In the genomic region with DNA sequence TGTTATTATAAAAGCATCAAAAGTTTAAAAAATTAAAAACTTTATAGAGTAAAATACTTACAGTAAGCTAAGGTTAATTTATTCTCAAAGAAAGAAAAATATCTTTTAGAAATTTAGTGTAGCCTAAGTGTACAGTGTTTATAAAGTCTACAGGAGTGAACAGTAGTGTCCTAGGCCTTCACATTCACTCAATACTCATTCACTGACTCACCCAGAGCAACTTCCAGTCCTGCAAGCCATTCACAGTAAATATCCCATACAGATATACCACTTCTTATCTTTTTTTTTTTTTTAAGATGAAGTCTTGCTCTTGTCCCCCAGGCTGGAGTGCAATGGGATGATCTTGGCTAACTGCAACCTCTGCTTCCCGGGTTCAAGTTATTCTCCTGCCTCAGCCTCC, we compare ENCODE assay signal across 21 cellular contexts.
DNase-seq lines count a peak whose midpoint lies in the region; ATAC-seq and TF ChIP-seq lines count a peak whose summit lies in the region.
"Had no signal": no experiment of that assay in that cellular context is flagged by ENCODE, and none has a peak within 500 bp of the region (broad histone marks: within the 10 kb centered on the region; RNA-seq: fewer than 3 reads in every experiment).

No MANE protein-coding gene starts in this region.

- intact Hi-C loops in prostate gland (cut with DNase I), result no loop called here

- H3K4me1 ChIP-seq in ACC112 (ENCODE audit: control insufficient read depth, insufficient read depth, low read length, unreplicated experiment), result peaks cover 42% of the 10 kb centered on the region
- peaks cover 5% of the 10 kb centered on the region for H3K4me1 ChIP-seq in SJCRH30
- H3K4me1 ChIP-seq in prostate gland (replicated peaks), result no peaks in the 10 kb centered on the region
- no peaks in the 10 kb centered on the region for H3K4me1 ChIP-seq in effector memory CD4-positive, alpha-beta T cell (ENCODE audit: control insufficient read depth, insufficient read depth, low read length, poor library complexity, severe bottlenecking)
- H3K4me1 ChIP-seq: vagina had no signal

- no peaks in the 10 kb centered on the region for H3K79me2 ChIP-seq in ACC112 (ENCODE audit: control insufficient read depth, insufficient read depth, low read length, unreplicated experiment)

- ATAC-seq in GM18520 (IDR thresholded peaks at IDR 0.05; ENCODE audit: unreplicated experiment), result no peak
- ATAC-seq: left lobe of liver, sciatic nerve had no signal

- no peak for TF ChIP-seq POLR2A in prostate gland (IDR thresholded peaks at IDR 0.05)

- WGBS in prostate gland, result 95% methylated on average over 1 of the region's 1 CpG

- H3K36me3 ChIP-seq in ACC112 (ENCODE audit: insufficient read depth, low read length) (peaks cover 4% of the 10 kb centered on the region; the same call in 1 of the 2 replicates), SJCRH30 (no peaks in the 10 kb centered on the region; the same call in 1 of the 2 replicates), prostate gland (no peaks in the 10 kb centered on the region)
- no peaks in the 10 kb centered on the region for H3K36me3 ChIP-seq in effector memory CD4-positive, alpha-beta T cell (ENCODE audit: control insufficient read depth, insufficient read depth, low read length)
- H3K36me3 ChIP-seq: vagina had no signal

- H3K27me3 ChIP-seq in ACC112 (ENCODE audit: insufficient read depth, low read length), result no peaks in the 10 kb centered on the region
- H3K27me3 ChIP-seq in SJCRH30, result no peaks in the 10 kb centered on the region
- no peaks in the 10 kb centered on the region for H3K27me3 ChIP-seq in prostate gland (replicated peaks; ENCODE audit: insufficient read depth)
- no peaks in the 10 kb centered on the region for H3K27me3 ChIP-seq in effector memory CD4-positive, alpha-beta T cell (replicated peaks; ENCODE audit: control insufficient read depth, insufficient read depth, low read length, poor library complexity, severe bottlenecking)
- H3K27me3 ChIP-seq: vagina had no signal

- H3K9me3 ChIP-seq in SJCRH30 (replicated peaks) (no peaks in the 10 kb centered on the region; the same call in none of the 2 replicates), prostate gland (no peaks in the 10 kb centered on the region)
- H3K9me3 ChIP-seq in effector memory CD4-positive, alpha-beta T cell (ENCODE audit: control insufficient read depth, low read length), result no peaks in the 10 kb centered on the region
- H3K9me3 ChIP-seq: vagina had no signal

- TF ChIP-seq CTCF in astrocyte of the spinal cord (IDR thresholded peaks at IDR 0.05; ENCODE audit: low read depth, low read length) (no peak), foreskin fibroblast (IDR thresholded peaks at IDR 0.05; ENCODE audit: low read depth, low read length) (no peak), prostate gland (IDR thresholded peaks at IDR 0.05) (no peak)

- H3K4me3 ChIP-seq in ACC112 (ENCODE audit: low read depth, low read length), result no peak overlapping the region
- H3K4me3 ChIP-seq in astrocyte of the spinal cord (ENCODE audit: low read depth, low read length), result no peak overlapping the region
- no peak overlapping the region for H3K4me3 ChIP-seq in foreskin fibroblast (ENCODE audit: low read depth in 1 of 2, low read length in 2 of 2)
- H3K4me3 ChIP-seq in SJCRH30, result no peak overlapping the region
- no peak overlapping the region for H3K4me3 ChIP-seq in prostate gland
- no peak overlapping the region for H3K4me3 ChIP-seq in effector memory CD4-positive, alpha-beta T cell (ENCODE audit: insufficient read depth, low read depth, low read length, poor library complexity, severe bottlenecking)
- H3K4me3 ChIP-seq: SK-N-MC, vagina had no signal

- in situ Hi-C loops in astrocyte of the spinal cord (cut with HindIII; ENCODE audit: low sequenced_read_pairs), result no loop called here

- DNase-seq in NCI-H226, result peak; percentile 71
- DNase-seq in astrocyte of the spinal cord (ENCODE audit: low read depth, low spot score), result peak; percentile 69
- DNase-seq in foreskin fibroblast, result peak; percentile 76 to 83
- no peak for DNase-seq in SJCRH30
- no peak for DNase-seq in prostate gland (ENCODE audit: low spot score)
- no peak for DNase-seq in effector memory CD4-positive, alpha-beta T cell
- DNase-seq: activated CD4-positive, alpha-beta T cell treated with anti-CD3 and anti-CD28 coated beads, Interleukin-2, amount 10 ng/mL, durations not matched to agents 24 days and 14 days; activated CD8-positive, alpha-beta memory T cell treated with anti-CD3 and anti-CD28 coated beads, Interleukin-2, amount 50 U/mL, for 48 hours; activated naive CD4-positive, alpha-beta T cell treated with Interleukin-2 at 50 U/mL for 16 hours; CD4-positive, alpha-beta memory T cell; DND-41; MM.1S; NCI-H1930; NCI-H446 treated with DMSO at 0.1 percent for 48 hours; stimulated activated CD4-positive, alpha-beta T cell treated with anti-CD3 and anti-CD28 coated beads, Interleukin-2, amount 100 ng/mL, for 48 hours had no signal

- H3K27ac ChIP-seq in ACC112 (ENCODE audit: low read depth, low read length), result peak overlapping the region; percentile 83
- H3K27ac ChIP-seq in SJCRH30, result no peak overlapping the region
- no peak overlapping the region for H3K27ac ChIP-seq in prostate gland
- no peak overlapping the region for H3K27ac ChIP-seq in effector memory CD4-positive, alpha-beta T cell (ENCODE audit: insufficient read depth, low read length, poor library complexity, severe bottlenecking)
- H3K27ac ChIP-seq: SK-N-MC, vagina had no signal

- H2AFZ ChIP-seq in ACC112 (ENCODE audit: low read length, unreplicated experiment), result no peak overlapping the region

Comparison
In these comparisons a context has a peak if more than half of its experiments do, and no peak if none do; other contexts are left out.
1. DNase-seq: peak in NCI-H226 (single experiment), astrocyte of the spinal cord (single experiment) and foreskin fibroblast (2 of 2); none in SJCRH30 (0 of 2), prostate gland (single experiment) and effector memory CD4-positive, alpha-beta T cell (0 of 3).